Comparison of ENCODE assay signal across 25 cellular contexts in the genomic region with DNA sequence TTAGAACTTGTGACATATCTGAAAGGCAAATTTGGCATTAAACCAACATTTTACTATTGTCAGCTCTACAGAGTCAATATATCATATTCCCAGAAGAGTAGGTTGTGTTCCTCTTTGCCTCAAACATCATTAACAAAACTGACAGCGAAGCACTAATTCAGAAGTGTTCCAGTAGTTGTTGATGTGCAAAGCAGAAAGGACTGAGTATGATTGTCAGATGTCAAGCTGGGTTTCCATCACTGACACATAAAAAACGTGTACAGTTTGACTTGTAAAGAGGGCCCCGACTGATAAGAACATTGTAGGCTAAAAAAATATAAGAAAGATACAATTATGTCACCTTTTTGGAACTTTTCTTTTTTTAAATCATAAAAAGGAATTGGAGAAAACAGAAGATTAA.
DNase-seq lines count a peak whose midpoint lies in the region; ATAC-seq and TF ChIP-seq lines count a peak whose summit lies in the region.
"Had no signal": no experiment of that assay in that cellular context is flagged by ENCODE, and none has a peak within 500 bp of the region (broad histone marks: within the 10 kb centered on the region; RNA-seq: fewer than 3 reads in every experiment).

No MANE protein-coding gene starts in this region.

- H3K27ac ChIP-seq in HEK293 (ENCODE audit: extremely low read depth, low read depth, low read length): no peak overlapping the region
- 0 out of 2 replicates have a peak overlapping the region, but pooled peaks have one; percentile 1 for H3K27ac ChIP-seq in VCaP
- H3K27ac ChIP-seq: adrenal gland, brain microvascular endothelial cell, dorsolateral prefrontal cortex, GM23248, hepatocyte, neural progenitor cell, right lobe of liver, RWPE1, SK-N-MC had no signal

- POLR2A ChIA-PET in HEK293 (lab: Yijun Ruan, JAX): no interaction called here

- TF ChIP-seq CTCF in HEK293 (tag by site-specific recombination; IDR thresholded peaks at IDR 0.05) (no peak), VCaP (conservative IDR thresholded peaks at IDR 0.05) (no peak)

- CTCF ChIA-PET in HEK293 (lab: Yijun Ruan, JAX): no interaction called here

- no peaks in the 10 kb centered on the region for H3K9me3 ChIP-seq in HEK293 (ENCODE audit: control insufficient read depth, insufficient read depth, low read depth, low read length)
- H3K9me3 ChIP-seq: adrenal gland, right lobe of liver had no signal

- H3K4me3 ChIP-seq in HEK293 (ENCODE audit: low read depth, low read length): no peak overlapping the region
- H3K4me3 ChIP-seq: adrenal gland, dorsolateral prefrontal cortex, GM23248, hepatocyte, neural progenitor cell, right lobe of liver, SK-N-MC had no signal

- DNase-seq in NCI-H1436 treated with DMSO at 0.1 percent for 48 hours (lab: John Stamatoyannopoulos, UW) (peak; percentile 48), NCI-H2196 (lab: John Stamatoyannopoulos, UW; ENCODE audit: unreplicated experiment) (peak; percentile 53), AG08396 (ENCODE audit: low spot score) (no peak)
- no peak for DNase-seq in NK-92 treated with Interleukin-12 subunit alpha and Interleukin-12 subunit beta, amount 100 ng/mL, for 24 hours (lab: John Stamatoyannopoulos, UW)
- DNase-seq: activated CD4-positive, alpha-beta T cell treated with anti-CD3 and anti-CD28 coated beads, Interleukin-2, amount 50 U/mL, for 4 hours; activated naive CD4-positive, alpha-beta T cell treated with Interleukin-2 at 50 U/mL for 16 hours; activated T-cell treated with anti-CD3 and anti-CD28 coated beads, Interleukin-2, amount 50 U/mL, for 72 hours; adrenal gland; brain microvascular endothelial cell; C1 segment of cervical spinal cord; dorsolateral prefrontal cortex; GM23248; left colon; NCI-H524; right lobe of liver; stimulated activated CD4-positive, alpha-beta T cell treated with anti-CD3 and anti-CD28 coated beads, Interleukin-12 subunit alpha, Interleukin-12 subunit beta, amount 100 ng/mL, for 4 hours; stimulated activated CD4-positive, alpha-beta T cell treated with anti-CD3 and anti-CD28 coated beads, Interleukin-4, amount 100 ng/mL, for 1 hour; trophoblast cell had no signal

- H3K4me1 ChIP-seq in HEK293 (ENCODE audit: control insufficient read depth, insufficient read depth, low read length): peaks cover 25% of the 10 kb centered on the region
- H3K4me1 ChIP-seq: adrenal gland, right lobe of liver had no signal

- ATAC-seq in HG02885 (IDR thresholded peaks at IDR 0.05; ENCODE audit: poor library complexity, unreplicated experiment): no peak
- ATAC-seq: activated T-cell treated with anti-CD3 and anti-CD28 coated beads, Interleukin-2, amount 50 U/mL, for 72 hours; left colon; right lobe of liver had no signal

- H3K36me3 ChIP-seq in HEK293 (ENCODE audit: control insufficient read depth in 2 of 2, insufficient read depth in 1 of 2, low read length in 2 of 2): no peaks in the 10 kb centered on the region
- H3K36me3 ChIP-seq: adrenal gland, brain microvascular endothelial cell, neural progenitor cell, right lobe of liver had no signal

TF ChIP-seq in HEK293, 187 proteins besides CTCF, POLR2A, EP300 and RAD21:
- TF ChIP-seq IKZF3 (tag by site-specific recombination; IDR thresholded peaks at IDR 0.05) (0 out of 2 replicates have a peak, but pooled peaks have one; percentile 11), TRIM28 (IDR thresholded peaks at IDR 0.05; ENCODE audit: borderline replicate concordance, low read length) (no peak), HOXA7 (CRISPR knock-in tag; IDR thresholded peaks at IDR 0.05; ENCODE audit: borderline replicate concordance) (no peak), ZBTB17 (tag by site-specific recombination; IDR thresholded peaks at IDR 0.05) (no peak), ZFHX2 (tag by site-specific recombination; conservative IDR thresholded peaks at IDR 0.05) (no peak), OSR2 (tag by site-specific recombination; IDR thresholded peaks at IDR 0.05) (peak; percentile 32; the same call in 1 of the 2 replicates)
- TF ChIP-seq, protein P1, sequence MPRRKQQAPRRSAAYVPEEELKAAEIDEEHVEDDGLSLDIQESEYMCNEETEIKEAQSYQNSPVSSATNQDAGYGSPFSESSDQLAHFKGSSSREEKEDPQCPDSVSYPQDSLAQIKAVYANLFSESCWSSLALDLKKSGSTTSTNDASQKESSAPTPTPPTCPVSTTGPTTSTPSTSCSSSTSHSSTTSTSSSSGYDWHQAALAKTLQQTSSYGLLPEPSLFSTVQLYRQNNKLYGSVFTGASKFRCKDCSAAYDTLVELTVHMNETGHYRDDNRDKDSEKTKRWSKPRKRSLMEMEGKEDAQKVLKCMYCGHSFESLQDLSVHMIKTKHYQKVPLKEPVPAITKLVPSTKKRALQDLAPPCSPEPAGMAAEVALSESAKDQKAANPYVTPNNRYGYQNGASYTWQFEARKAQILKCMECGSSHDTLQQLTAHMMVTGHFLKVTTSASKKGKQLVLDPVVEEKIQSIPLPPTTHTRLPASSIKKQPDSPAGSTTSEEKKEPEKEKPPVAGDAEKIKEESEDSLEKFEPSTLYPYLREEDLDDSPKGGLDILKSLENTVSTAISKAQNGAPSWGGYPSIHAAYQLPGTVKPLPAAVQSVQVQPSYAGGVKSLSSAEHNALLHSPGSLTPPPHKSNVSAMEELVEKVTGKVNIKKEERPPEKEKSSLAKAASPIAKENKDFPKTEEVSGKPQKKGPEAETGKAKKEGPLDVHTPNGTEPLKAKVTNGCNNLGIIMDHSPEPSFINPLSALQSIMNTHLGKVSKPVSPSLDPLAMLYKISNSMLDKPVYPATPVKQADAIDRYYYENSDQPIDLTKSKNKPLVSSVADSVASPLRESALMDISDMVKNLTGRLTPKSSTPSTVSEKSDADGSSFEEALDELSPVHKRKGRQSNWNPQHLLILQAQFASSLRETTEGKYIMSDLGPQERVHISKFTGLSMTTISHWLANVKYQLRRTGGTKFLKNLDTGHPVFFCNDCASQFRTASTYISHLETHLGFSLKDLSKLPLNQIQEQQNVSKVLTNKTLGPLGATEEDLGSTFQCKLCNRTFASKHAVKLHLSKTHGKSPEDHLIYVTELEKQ (tag by site-specific recombination; IDR thresholded peaks at IDR 0.05; ENCODE audit: borderline replicate concordance): peak; percentile 52; the same call in 1 of the 2 replicates
- TF ChIP-seq, protein P2, sequence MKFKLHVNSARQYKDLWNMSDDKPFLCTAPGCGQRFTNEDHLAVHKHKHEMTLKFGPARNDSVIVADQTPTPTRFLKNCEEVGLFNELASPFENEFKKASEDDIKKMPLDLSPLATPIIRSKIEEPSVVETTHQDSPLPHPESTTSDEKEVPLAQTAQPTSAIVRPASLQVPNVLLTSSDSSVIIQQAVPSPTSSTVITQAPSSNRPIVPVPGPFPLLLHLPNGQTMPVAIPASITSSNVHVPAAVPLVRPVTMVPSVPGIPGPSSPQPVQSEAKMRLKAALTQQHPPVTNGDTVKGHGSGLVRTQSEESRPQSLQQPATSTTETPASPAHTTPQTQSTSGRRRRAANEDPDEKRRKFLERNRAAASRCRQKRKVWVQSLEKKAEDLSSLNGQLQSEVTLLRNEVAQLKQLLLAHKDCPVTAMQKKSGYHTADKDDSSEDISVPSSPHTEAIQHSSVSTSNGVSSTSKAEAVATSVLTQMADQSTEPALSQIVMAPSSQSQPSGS (tag by site-specific recombination; IDR thresholded peaks at IDR 0.05; ENCODE audit: low read depth): peak; percentile 30; the same call in 1 of the 2 replicates
- TF ChIP-seq, protein P3, sequence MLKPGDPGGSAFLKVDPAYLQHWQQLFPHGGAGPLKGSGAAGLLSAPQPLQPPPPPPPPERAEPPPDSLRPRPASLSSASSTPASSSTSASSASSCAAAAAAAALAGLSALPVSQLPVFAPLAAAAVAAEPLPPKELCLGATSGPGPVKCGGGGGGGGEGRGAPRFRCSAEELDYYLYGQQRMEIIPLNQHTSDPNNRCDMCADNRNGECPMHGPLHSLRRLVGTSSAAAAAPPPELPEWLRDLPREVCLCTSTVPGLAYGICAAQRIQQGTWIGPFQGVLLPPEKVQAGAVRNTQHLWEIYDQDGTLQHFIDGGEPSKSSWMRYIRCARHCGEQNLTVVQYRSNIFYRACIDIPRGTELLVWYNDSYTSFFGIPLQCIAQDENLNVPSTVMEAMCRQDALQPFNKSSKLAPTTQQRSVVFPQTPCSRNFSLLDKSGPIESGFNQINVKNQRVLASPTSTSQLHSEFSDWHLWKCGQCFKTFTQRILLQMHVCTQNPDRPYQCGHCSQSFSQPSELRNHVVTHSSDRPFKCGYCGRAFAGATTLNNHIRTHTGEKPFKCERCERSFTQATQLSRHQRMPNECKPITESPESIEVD (tag by site-specific recombination; IDR thresholded peaks at IDR 0.05): peak; percentile 61

Comparison
In these comparisons a context has a peak if more than half of its experiments do, and no peak if none do; other contexts are left out.
1. DNase-seq: peak in NCI-H1436 treated with DMSO at 0.1 percent for 48 hours (single experiment) and NCI-H2196 (single experiment); none in AG08396 (single experiment) and NK-92 treated with Interleukin-12 subunit alpha and Interleukin-12 subunit beta, amount 100 ng/mL, for 24 hours (single experiment).